Comparison of ENCODE assay signal across 9 cellular contexts in genomic region chr12:124032265-124032886, GRCh38. TPM values are rescaled to one million over a fixed set of nuclear protein-coding genes. Genes with fewer than 3 reads are reported as not detected.
DNase-seq lines count a peak whose midpoint lies in the region; ATAC-seq, FAIRE-seq and TF ChIP-seq lines count a peak whose summit lies in the region.
"Had no signal": no experiment of that assay in that cellular context is flagged by ENCODE, and none has a peak within 500 bp of the region (broad histone marks: within the 10 kb centered on the region; RNA-seq: fewer than 3 reads in every experiment).

No MANE protein-coding gene starts in this region.

- no peak for TF ChIP-seq POLR2A in Peyer's patch (IDR thresholded peaks at IDR 0.05)
- no peak for TF ChIP-seq POLR2A in H1 (IDR thresholded peaks at IDR 0.05; ENCODE audit: control extremely low read depth in 1 of 2, low read depth in 2 of 2, low read length in 2 of 2)

- CTCF ChIA-PET in H1 (lab: Charles Lee; ENCODE audit: partially characterized antibody) = interaction anchor here (0.6 to 5.3 kb wide), 44 partner anchors 8 to 929 kb away, joined by 3 to 39 read pairs (median 4); no protein-coding TSS in a partner anchor

- H2BK120ac ChIP-seq in H1 (replicated peaks; ENCODE audit: low read depth, low read length) = no peak overlapping the region

- no peak overlapping the region for H4K8ac ChIP-seq in H1 (ENCODE audit: extremely low read depth, insufficient read depth, low read length)

- no peak overlapping the region for H3K23ac ChIP-seq in H1 (ENCODE audit: insufficient read length)

- no peaks in the 10 kb centered on the region for H3K23me2 ChIP-seq in H1 (ENCODE audit: low read depth, low read length)

- H3K18ac ChIP-seq in H1 (ENCODE audit: extremely low read depth, low read length) = no peak overlapping the region

- H3K56ac ChIP-seq in H1 (replicated peaks; ENCODE audit: insufficient read length, low read depth, low read length) = no peak overlapping the region

- no peak overlapping the region for H2AK5ac ChIP-seq in H1 (ENCODE audit: low read depth, low read length)

- no peak overlapping the region for H3K9ac ChIP-seq in H1 (replicated peaks in 1 of 4; ENCODE audit: extremely low read depth in 1 of 4, low read depth in 3 of 4, low read length in 3 of 4)
- H3K9ac ChIP-seq: BLaER1 had no signal

- H3K4me2 ChIP-seq in H1 (ENCODE audit: insufficient read depth in 1 of 2, low read depth in 2 of 2, low read length in 2 of 2) = no peak overlapping the region
- H3K4me2 ChIP-seq: BLaER1 had no signal

- no peak overlapping the region for H3K4ac ChIP-seq in H1 (replicated peaks; ENCODE audit: insufficient read length, low read depth, low read length)

- H3K4me3 ChIP-seq in HFF-Myc (replicated peaks; ENCODE audit: low read depth, low read length) (no peak overlapping the region), Peyer's patch (no peak overlapping the region), H1 (ENCODE audit: extremely low read depth in 1 of 4, insufficient read depth in 2 of 4, low read depth in 3 of 4, low read length in 4 of 4) (no peak overlapping the region)
- H3K4me3 ChIP-seq: BLaER1 had no signal

- no peak overlapping the region for H2AFZ ChIP-seq in H1 (ENCODE audit: low read length)

- TF ChIP-seq RAD21 in H1 (IDR thresholded peaks at IDR 0.05 in 1 of 2, conservative IDR thresholded peaks at IDR 0.05 in 1 of 2; ENCODE audit: low read depth in 2 of 2, low read length in 2 of 2) = peak; percentile 59 to 72

- H3K9me3 ChIP-seq in Peyer's patch = no peaks in the 10 kb centered on the region
- no peaks in the 10 kb centered on the region for H3K9me3 ChIP-seq in H1 (ENCODE audit: insufficient read depth in 2 of 2, low read depth in 1 of 2, low read length in 1 of 2)
- H3K9me3 ChIP-seq: BLaER1 had no signal

- peak; percentile 96 for TF ChIP-seq CTCF in HFF-Myc (IDR thresholded peaks at IDR 0.05; ENCODE audit: low read depth, low read length, missing control alignments)
- TF ChIP-seq CTCF in Peyer's patch (IDR thresholded peaks at IDR 0.05) = peak; percentile 41 to 82 (median 68)
- TF ChIP-seq CTCF in H1 (IDR thresholded peaks at IDR 0.05; ENCODE audit: control extremely low read depth in 1 of 3, insufficient read depth in 1 of 3, low read depth in 1 of 3, low read length in 3 of 3) = peak; percentile 63 to 82 (median 67)

- H3K14ac ChIP-seq in H1 (ENCODE audit: insufficient read length) = no peak overlapping the region

- no peak overlapping the region for H2BK15ac ChIP-seq in H1 (ENCODE audit: low read length)

- H2BK20ac ChIP-seq in H1 (ENCODE audit: low read length) = no peak overlapping the region

- no peak overlapping the region for H2BK12ac ChIP-seq in H1 (ENCODE audit: low read depth, low read length)

- H3K27me3 ChIP-seq in Peyer's patch = no peaks in the 10 kb centered on the region
- H3K27me3 ChIP-seq in H1 (replicated peaks in 1 of 4; ENCODE audit: control insufficient read depth in 3 of 4, extremely low read depth in 1 of 4, insufficient read depth in 3 of 4, low read length in 3 of 4) = no peaks in the 10 kb centered on the region
- H3K27me3 ChIP-seq: BLaER1 had no signal

- DNase-seq in DMS79 treated with DMSO at 0.1 percent for 48 hours (lab: John Stamatoyannopoulos, UW) (peak; percentile 27), DMS79 (lab: John Stamatoyannopoulos, UW) (no peak), HFF-Myc (ENCODE audit: extremely low read depth, low read depth) (peak; percentile 47), Peyer's patch (peak in 2 of 3 donors; percentile 35 to 68), H1 (ENCODE audit: low read depth in 1 of 2, low spot score in 2 of 2) (peak in 1 of 2 experiments; percentile 60), medulla oblongata (ENCODE audit: extremely low spot score) (peak; percentile 84)
- DNase-seq in activated CD8-positive, alpha-beta memory T cell treated with anti-CD3 and anti-CD28 coated beads for 24 hours = no peak

- POLR2A ChIA-PET in H1 (lab: Charles Lee; ENCODE audit: partially characterized antibody) = no interaction called here

- no peak overlapping the region for H3K27ac ChIP-seq in Peyer's patch
- H3K27ac ChIP-seq in H1 (ENCODE audit: low read depth, low read length) = no peak overlapping the region
- H3K27ac ChIP-seq: BLaER1 had no signal

- no peaks in the 10 kb centered on the region for H3K36me3 ChIP-seq in Peyer's patch
- H3K36me3 ChIP-seq in H1 (ENCODE audit: control insufficient read depth in 2 of 4, insufficient read depth in 4 of 4, low read length in 3 of 4) = no peaks in the 10 kb centered on the region
- H3K36me3 ChIP-seq: BLaER1 had no signal

- no peak overlapping the region for H2BK5ac ChIP-seq in H1 (ENCODE audit: low read depth, low read length)

- no peak for ATAC-seq in HG02798 (IDR thresholded peaks at IDR 0.05; ENCODE audit: poor library complexity, unreplicated experiment)

- H3K4me1 ChIP-seq in Peyer's patch = no peaks in the 10 kb centered on the region
- peaks cover 0 to 7% (median under 1%) of the 10 kb centered on the region in 4 experiments; a peak in 2 of 7 replicates for H3K4me1 ChIP-seq in H1 (replicated peaks in 1 of 4; ENCODE audit: control insufficient read depth in 3 of 4, insufficient read depth in 4 of 4, low read length in 3 of 4)

- no peak overlapping the region for H4K91ac ChIP-seq in H1 (replicated peaks; ENCODE audit: insufficient read length, low read length)

- 74% methylated on average over 9 of the region's 9 CpGs; no CpG with 5 or more reads in 1 of the 2 experiments for WGBS in H1 (ENCODE audit: extremely low coverage in 1 of 2, insufficient coverage in 1 of 2, insufficient read length in 1 of 2, insufficient replicate concordance in 2 of 2, low coverage in 1 of 2, low lambda C conversion rate in 2 of 2, missing lambda C conversion rate in 1 of 2), 2 experiments

- H3K79me2 ChIP-seq in H1 (ENCODE audit: control insufficient read depth in 1 of 2, insufficient read depth in 2 of 2, low read length in 2 of 2) = no peaks in the 10 kb centered on the region

- no peaks in the 10 kb centered on the region for H3K79me1 ChIP-seq in H1 (ENCODE audit: low read depth, low read length)

- H4K20me1 ChIP-seq in H1 (replicated peaks in 1 of 2; ENCODE audit: control insufficient read depth in 1 of 2, insufficient read depth in 2 of 2, low read length in 2 of 2) = no peaks in the 10 kb centered on the region
- H4K20me1 ChIP-seq: BLaER1 had no signal

- TF ChIP-seq EP300 in H1 (IDR thresholded peaks at IDR 0.05; ENCODE audit: borderline replicate concordance in 1 of 2, low read depth in 2 of 2, low read length in 2 of 2) = no peak

- FAIRE-seq in H1 (lab: Jason Lieb, UNC) = peak; percentile 66

- H4K5ac ChIP-seq in H1 (ENCODE audit: insufficient read length, low read depth, low read length) = no peak overlapping the region

TF ChIP-seq in H1, 55 proteins besides CTCF, POLR2A, EP300 and RAD21:
- TF ChIP-seq MAFK (IDR thresholded peaks at IDR 0.05; ENCODE audit: low read depth, low read length) = no peak
- TF ChIP-seq TCF12 (IDR thresholded peaks at IDR 0.05; ENCODE audit: low read depth, low read length) = no peak
- no peak for TF ChIP-seq JUND (IDR thresholded peaks at IDR 0.05; ENCODE audit: low read length)
- TF ChIP-seq TAF1 (IDR thresholded peaks at IDR 0.05; ENCODE audit: low read depth, low read length) = no peak
- TF ChIP-seq ZNF274 (IDR thresholded peaks at IDR 0.05; ENCODE audit: borderline replicate concordance, extremely low read depth, low read length) = no peak
- no peak for TF ChIP-seq CHD2 (IDR thresholded peaks at IDR 0.05; ENCODE audit: low read length)
- no peak for TF ChIP-seq NANOG (IDR thresholded peaks at IDR 0.05; ENCODE audit: insufficient read depth, low read depth, low read length, poor library complexity, severe bottlenecking)
- TF ChIP-seq RFX5 (IDR thresholded peaks at IDR 0.05; ENCODE audit: borderline replicate concordance, low read depth, low read length) = no peak
- no peak for TF ChIP-seq NRF1 (IDR thresholded peaks at IDR 0.05; ENCODE audit: low read depth, low read length)
- no peak for TF ChIP-seq KDM1A (IDR thresholded peaks at IDR 0.05; ENCODE audit: borderline replicate concordance, low read length)
- TF ChIP-seq, protein P1, sequence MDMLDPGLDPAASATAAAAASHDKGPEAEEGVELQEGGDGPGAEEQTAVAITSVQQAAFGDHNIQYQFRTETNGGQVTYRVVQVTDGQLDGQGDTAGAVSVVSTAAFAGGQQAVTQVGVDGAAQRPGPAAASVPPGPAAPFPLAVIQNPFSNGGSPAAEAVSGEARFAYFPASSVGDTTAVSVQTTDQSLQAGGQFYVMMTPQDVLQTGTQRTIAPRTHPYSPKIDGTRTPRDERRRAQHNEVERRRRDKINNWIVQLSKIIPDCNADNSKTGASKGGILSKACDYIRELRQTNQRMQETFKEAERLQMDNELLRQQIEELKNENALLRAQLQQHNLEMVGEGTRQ (IDR thresholded peaks at IDR 0.05; ENCODE audit: low read length) = no peak
- no peak for TF ChIP-seq CEBPB (IDR thresholded peaks at IDR 0.05; ENCODE audit: low read depth, low read length)
- TF ChIP-seq ASH2L (IDR thresholded peaks at IDR 0.05; ENCODE audit: low read length) = no peak

RNA-seq across cellular contexts. Expression of gene ZNF664, which starts 59.4 kb away (rescaled TPM):
- 100 to 1,000 TPM in 3 of 4 donors, 10 to 100 TPM in 1; 75.9 to 160 (median 114) TPM for total RNA-seq in Peyer's patch
- total RNA-seq in H1 (2021; fragmentation: NEBNext Ultra II Directional; extraction: Animal tissue kit (Norgen Biotek cat#: 25700)) = 41.7 and 51.4 TPM in 2 replicates
- 16.0 and 22.8 TPM in 2 replicates for polyA plus RNA-seq in H1 (2011; rRNA removed)
- polyA plus RNA-seq in H1 (2011; cell fraction: cytosol; rRNA removed) = 21.6 TPM
- polyA plus RNA-seq in H1 (2011; cell fraction: nucleus; rRNA removed) = 19.3 TPM
- 26.3 to 38.9 TPM (median 30.5 TPM) in 4 replicates for polyA plus RNA-seq in H1 (2012, experiment 1 of 2)
- 4.1 TPM for polyA plus RNA-seq in H1 (2012, experiment 2 of 2)
- polyA plus RNA-seq in H1 (2013, experiment 1 of 2) = 26.2 TPM
- 25.3 TPM for polyA plus RNA-seq in H1 (2013, experiment 2 of 2)
- polyA minus RNA-seq in H1 (2011; rRNA and poly(A)+ RNA removed) = 23.2 and 39.2 TPM in 2 replicates
- 20.3 TPM for polyA minus RNA-seq in H1 (2011; cell fraction: cytosol; rRNA and poly(A)+ RNA removed)
- polyA minus RNA-seq in H1 (2011; cell fraction: nucleus; rRNA and poly(A)+ RNA removed) = 49.8 TPM

RNA-seq across cellular contexts. Expression of gene CCDC92, which starts 59.7 kb away (rescaled TPM):
- 10 to 100 TPM; 23.1 to 33.3 (median 30.9) TPM for total RNA-seq in Peyer's patch
- total RNA-seq in H1 (2021; fragmentation: NEBNext Ultra II Directional; extraction: Animal tissue kit (Norgen Biotek cat#: 25700)) = 0.43 and 0.73 TPM in 2 replicates
- polyA plus RNA-seq in H1 (2011; rRNA removed) = 0.51 and 0.83 TPM in 2 replicates
- polyA plus RNA-seq in H1 (2011; cell fraction: cytosol; rRNA removed) = 0.26 TPM
- polyA plus RNA-seq in H1 (2011; cell fraction: nucleus; rRNA removed) = 0.98 TPM
- 0.34 to 0.85 TPM (median 0.66 TPM) in 4 replicates for polyA plus RNA-seq in H1 (2012, experiment 1 of 2)
- 0.39 TPM for polyA plus RNA-seq in H1 (2012, experiment 2 of 2)
- 0.24 TPM for polyA plus RNA-seq in H1 (2013, experiment 1 of 2)
- 0.33 TPM for polyA plus RNA-seq in H1 (2013, experiment 2 of 2)
- 0.20 and 0.63 TPM in 2 replicates for polyA minus RNA-seq in H1 (2011; rRNA and poly(A)+ RNA removed)
- polyA minus RNA-seq in H1 (2011; cell fraction: cytosol; rRNA and poly(A)+ RNA removed) = not detected
- polyA minus RNA-seq in H1 (2011; cell fraction: nucleus; rRNA and poly(A)+ RNA removed) = 0.60 TPM

Comparison
In these comparisons a context has a peak if more than half of its experiments do, and no peak if none do; other contexts are left out.
1. DNase-seq: peak in DMS79 treated with DMSO at 0.1 percent for 48 hours (single experiment), HFF-Myc (single experiment), Peyer's patch (2 of 3) and medulla oblongata (single experiment); none in DMS79 (single experiment) and activated CD8-positive, alpha-beta memory T cell treated with anti-CD3 and anti-CD28 coated beads for 24 hours (single experiment).
2. RNA of gene CCDC92, which starts 59.7 kb away (total RNA-seq): 23.1 to 33.3 TPM in Peyer's patch; 0.43 to 0.73 TPM in H1; every median in the first group is over 10 times any median in the second.
3. Peak in every context shown above with its lines, with median percentiles within 50 percentile points of each other: CTCF ChIP-seq.